ENCODE assay signal across 16 cellular contexts in the genomic region with DNA sequence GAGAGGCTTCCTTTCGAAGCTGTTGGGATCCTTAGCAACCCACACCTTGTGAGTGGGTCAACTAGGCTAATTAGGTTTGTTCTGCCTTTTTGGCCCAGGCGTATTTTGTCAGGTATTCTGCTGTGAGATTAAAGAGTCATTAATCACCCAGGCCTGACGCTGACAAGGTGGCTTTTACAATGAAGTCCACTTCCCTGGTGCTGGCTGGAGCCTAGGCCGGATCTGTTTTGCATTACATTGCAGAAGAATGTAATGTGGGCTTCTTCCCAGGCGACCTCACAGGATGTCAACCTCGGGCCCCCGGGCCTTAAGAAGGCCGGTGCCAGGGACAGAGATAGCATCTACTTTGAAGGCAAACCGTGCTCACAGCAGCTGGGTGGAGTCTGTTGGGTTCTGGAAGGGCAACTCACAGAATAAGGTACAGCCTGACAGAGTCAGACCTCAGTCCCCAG.
DNase-seq lines count a peak whose midpoint lies in the region; ATAC-seq, FAIRE-seq and TF ChIP-seq lines count a peak whose summit lies in the region.
"Had no signal": no experiment of that assay in that cellular context is flagged by ENCODE, and none has a peak within 500 bp of the region (broad histone marks: within the 10 kb centered on the region; RNA-seq: fewer than 3 reads in every experiment).

No MANE protein-coding gene starts in this region.

- H4K5ac ChIP-seq in mesendoderm (ENCODE audit: low read length): no peak overlapping the region

- no peaks in the 10 kb centered on the region for H3K9me1 ChIP-seq in K562 (ENCODE audit: control insufficient read depth, insufficient read depth, low read length)

- no peak for TF ChIP-seq EP300 in K562 (IDR thresholded peaks at IDR 0.05; ENCODE audit: low read length)

- CTCF ChIA-PET in K562 (lab: Yijun Ruan, JAX; ENCODE audit: low intra/inter-chr PET ratio): no interaction called here

- in situ Hi-C loops in K562 (cut with MboI): no loop called here

- DNase-seq in ELF-1 (ENCODE audit: low read depth, low spot score): peak; percentile 98
- peak in 1 of 4 experiments; percentile 34 for DNase-seq in K562 (ENCODE audit: extremely low read depth in 1 of 4, low spot score in 3 of 4)
- peak; percentile 96 for DNase-seq in mesendoderm
- no peak for DNase-seq in AG08396 (ENCODE audit: low spot score)
- DNase-seq in mucosa of gallbladder (ENCODE audit: low spot score): no peak
- no peak for DNase-seq in GM12892 (ENCODE audit: insufficient read length)
- DNase-seq in T-helper 9 cell: no peak
- DNase-seq: activated CD4-positive, alpha-beta memory T cell treated with anti-CD3 and anti-CD28 coated beads, Interleukin-2, amount 10 ng/mL, durations not matched to agents 7 days and 5 days; hippocampal formation; NCI-H2081; occipital lobe; SHP77; stimulated activated naive CD8-positive, alpha-beta T cell treated with anti-CD3 and anti-CD28 coated beads, Interleukin-15, amount 100 ng/mL, for 72 hours had no signal

- H3K27me3 ChIP-seq in Loucy (ENCODE audit: insufficient read depth, low read length, poor library complexity, severe bottlenecking) (no peaks in the 10 kb centered on the region), K562 (ENCODE audit: control insufficient read depth in 2 of 2, insufficient read depth in 2 of 2, low read length in 2 of 2) (no peaks in the 10 kb centered on the region), mesendoderm (ENCODE audit: insufficient read depth, low read length, poor library complexity) (no peaks in the 10 kb centered on the region)

- intact Hi-C loops in K562 (cut with micrococcal nuclease): no loop called here

- no TSS peak for BruUV-seq in K562 (replicated peaks; lab: Mats Ljungman, UMichigan)

- WGBS in K562 (ENCODE audit: insufficient coverage, low coverage, missing lambda C conversion rate): 8% methylated on average over 9 of the region's 9 CpGs
- no CpG with 5 or more reads among the region's 9 CpGs for WGBS in mesendoderm (ENCODE audit: extremely low coverage, insufficient coverage, low lambda C conversion rate)

- ATAC-seq in K562: peak; percentile 74
- ATAC-seq: stimulated activated naive CD8-positive, alpha-beta T cell treated with anti-CD3 and anti-CD28 coated beads, Interleukin-15, amount 100 ng/mL, for 72 hours had no signal

- no peak overlapping the region for H3K23ac ChIP-seq in mesendoderm (ENCODE audit: low read length)

- no peak for TF ChIP-seq CTCF in Loucy (conservative IDR thresholded peaks at IDR 0.05; ENCODE audit: low read length)
- no peak for TF ChIP-seq CTCF in K562 (IDR thresholded peaks at IDR 0.05 in 2 of 3, conservative IDR thresholded peaks at IDR 0.05 in 1 of 3; ENCODE audit: insufficient read depth in 2 of 3, low read depth in 1 of 3, low read length in 3 of 3)

- H2AK5ac ChIP-seq in mesendoderm (ENCODE audit: low read length): no peak overlapping the region

- TF ChIP-seq RAD21 in K562 (CRISPR knock-in tag; conservative IDR thresholded peaks at IDR 0.05 in 1 of 2, IDR thresholded peaks at IDR 0.05 in 1 of 2): no peak

- no peaks in the 10 kb centered on the region for H3K79me1 ChIP-seq in mesendoderm (ENCODE audit: low read length)

- H3K4me3 ChIP-seq in Loucy (ENCODE audit: low read length, poor library complexity, severe bottlenecking) (peak overlapping the region; percentile 29), K562 (no peak overlapping the region), mesendoderm (ENCODE audit: low read length) (no peak overlapping the region)
- H3K4me3 ChIP-seq: smooth muscle cell had no signal

- peak overlapping the region; percentile 65 for H2BK120ac ChIP-seq in mesendoderm (ENCODE audit: low read depth, low read length)

- no peak overlapping the region for H3K27ac ChIP-seq in K562 (ENCODE audit: extremely low read depth, low read depth, low read length)
- H3K27ac ChIP-seq in mesendoderm (ENCODE audit: low read depth, low read length): peak overlapping the region; percentile 53

- H3F3A ChIP-seq in Loucy (ENCODE audit: low read depth): no peaks in the 10 kb centered on the region

- H3K9me3 ChIP-seq in Loucy (ENCODE audit: insufficient read depth, low read depth, low read length): no peaks in the 10 kb centered on the region
- no peaks in the 10 kb centered on the region for H3K9me3 ChIP-seq in K562 (replicated peaks; ENCODE audit: control insufficient read depth, insufficient read depth, low read depth, low read length)

- no peak for FAIRE-seq in K562 (lab: Jason Lieb, UNC)
- no peak for FAIRE-seq in GM12892 (lab: Jason Lieb, UNC)
- FAIRE-seq: H54 had no signal

- H3K4me1 ChIP-seq in Loucy (ENCODE audit: insufficient read depth, low read length, poor library complexity, severe bottlenecking) (peaks cover 38% of the 10 kb centered on the region), K562 (replicated peaks in 1 of 2; ENCODE audit: control insufficient read depth in 2 of 2, insufficient read depth in 2 of 2, low read length in 2 of 2) (peaks cover 8 to 12% of the 10 kb centered on the region in 2 experiments; a peak in 4 of 5 replicates), mesendoderm (ENCODE audit: control insufficient read depth, low read depth, low read length) (peaks cover 15% of the 10 kb centered on the region)

- no peak overlapping the region for H4K8ac ChIP-seq in mesendoderm (ENCODE audit: low read depth, low read length)

- H3K9ac ChIP-seq in Loucy (ENCODE audit: low read depth, low read length, poor library complexity, severe bottlenecking): peak overlapping the region; percentile 44
- peak overlapping the region; percentile 7 to 61; a peak in 1 of 4 replicates for H3K9ac ChIP-seq in K562 (ENCODE audit: insufficient read depth in 1 of 2, low read depth in 2 of 2, low read length in 2 of 2)
- peak overlapping the region; percentile 34 for H3K9ac ChIP-seq in mesendoderm (ENCODE audit: low read length)

- H3K56ac ChIP-seq in mesendoderm (ENCODE audit: low read length): peak overlapping the region; percentile 71

- no peak overlapping the region for H2BK15ac ChIP-seq in mesendoderm (replicated peaks; ENCODE audit: low read depth)

- peak overlapping the region; percentile 83 for H2BK5ac ChIP-seq in mesendoderm (ENCODE audit: low read length)

- H4K20me1 ChIP-seq in Loucy (ENCODE audit: insufficient read depth, low read length, poor library complexity, severe bottlenecking): no peaks in the 10 kb centered on the region
- no peaks in the 10 kb centered on the region for H4K20me1 ChIP-seq in K562 (replicated peaks; ENCODE audit: control insufficient read depth, insufficient read depth, low read length)

- H3K36me3 ChIP-seq in Loucy (ENCODE audit: insufficient read depth, low read length): no peaks in the 10 kb centered on the region
- no peaks in the 10 kb centered on the region for H3K36me3 ChIP-seq in K562 (ENCODE audit: control insufficient read depth, insufficient read depth, low read length)
- no peaks in the 10 kb centered on the region for H3K36me3 ChIP-seq in mesendoderm (ENCODE audit: control insufficient read depth, insufficient read depth, low read length)

- no peaks in the 10 kb centered on the region for H3K9me2 ChIP-seq in Loucy (replicated peaks; ENCODE audit: low read depth, low read length)

- H3K18ac ChIP-seq in mesendoderm (ENCODE audit: low read length): peak overlapping the region; percentile 43

- H2AFZ ChIP-seq in Loucy (ENCODE audit: low read length): no peak overlapping the region
- H2AFZ ChIP-seq in K562 (ENCODE audit: low read depth, low read length): peak overlapping the region; percentile 75

- POLR2A ChIA-PET in K562 (lab: Yijun Ruan, JAX): no interaction called here

- peak overlapping the region; percentile 55 for H3K4me2 ChIP-seq in Loucy (ENCODE audit: low read depth, low read length, poor library complexity, severe bottlenecking)
- H3K4me2 ChIP-seq in K562 (ENCODE audit: insufficient read depth, low read length): peak overlapping the region; percentile 29; the same call in 1 of the 2 replicates
- H3K4me2 ChIP-seq in mesendoderm (ENCODE audit: low read length): no peak overlapping the region
- H3K4me2 ChIP-seq: smooth muscle cell had no signal

- H3K4ac ChIP-seq in mesendoderm (ENCODE audit: low read depth, low read length): peak overlapping the region; percentile 8

- peaks cover under 1% of the 10 kb centered on the region; the same call in 1 of the 2 replicates for H3K79me2 ChIP-seq in Loucy (ENCODE audit: insufficient read depth, low read length)
- H3K79me2 ChIP-seq in K562 (ENCODE audit: control insufficient read depth, insufficient read depth, low read length): no peaks in the 10 kb centered on the region
- H3K79me2 ChIP-seq in mesendoderm (ENCODE audit: control insufficient read depth, insufficient read depth, low read length): no peaks in the 10 kb centered on the region

- TF ChIP-seq POLR2A in K562 (conservative IDR thresholded peaks at IDR 0.05) (no peak), GM12892 (IDR thresholded peaks at IDR 0.05; ENCODE audit: low read depth, low read length) (no peak)

TF ChIP-seq in K562, 482 proteins besides CTCF, POLR2A, EP300 and RAD21 (continues in another document):
- TF ChIP-seq ZEB2 (IDR thresholded peaks at IDR 0.05) (0 out of 2 replicates have a peak, but pooled peaks have one; percentile 15), ARID1B (IDR thresholded peaks at IDR 0.05) (peak; percentile 42; the same call in 1 of the 2 replicates), ZNF77 (CRISPR knock-in tag; IDR thresholded peaks at IDR 0.05) (no peak), ZNF232 (CRISPR knock-in tag; IDR thresholded peaks at IDR 0.05) (no peak), LEF1 (IDR thresholded peaks at IDR 0.05) (0 out of 2 replicates have a peak, but pooled peaks have one; percentile 22), MYNN (IDR thresholded peaks at IDR 0.05) (0 out of 2 replicates have a peak, but pooled peaks have one; percentile 21), MYNN (CRISPR knock-in tag; IDR thresholded peaks at IDR 0.05) (no peak), MEIS2 (IDR thresholded peaks at IDR 0.05; ENCODE audit: partially characterized antibody) (peak; percentile 99)
- TF ChIP-seq, protein P1, sequence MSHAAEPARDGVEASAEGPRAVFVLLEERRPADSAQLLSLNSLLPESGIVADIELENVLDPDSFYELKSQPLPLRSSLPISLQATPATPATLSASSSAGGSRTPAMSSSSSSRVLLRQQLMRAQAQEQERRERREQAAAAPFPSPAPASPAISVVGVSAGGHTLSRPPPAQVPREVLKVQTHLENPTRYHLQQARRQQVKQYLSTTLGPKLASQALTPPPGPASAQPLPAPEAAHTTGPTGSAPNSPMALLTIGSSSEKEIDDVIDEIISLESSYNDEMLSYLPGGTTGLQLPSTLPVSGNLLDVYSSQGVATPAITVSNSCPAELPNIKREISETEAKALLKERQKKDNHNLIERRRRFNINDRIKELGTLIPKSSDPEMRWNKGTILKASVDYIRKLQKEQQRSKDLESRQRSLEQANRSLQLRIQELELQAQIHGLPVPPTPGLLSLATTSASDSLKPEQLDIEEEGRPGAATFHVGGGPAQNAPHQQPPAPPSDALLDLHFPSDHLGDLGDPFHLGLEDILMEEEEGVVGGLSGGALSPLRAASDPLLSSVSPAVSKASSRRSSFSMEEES (CRISPR knock-in tag; IDR thresholded peaks at IDR 0.05): no peak

Comparison
In these comparisons a context has a peak if more than half of its experiments do, and no peak if none do; other contexts are left out.
1. DNase-seq: peak in ELF-1 (single experiment) and mesendoderm (single experiment); none in AG08396 (single experiment), mucosa of gallbladder (single experiment), GM12892 (single experiment) and T-helper 9 cell (single experiment).
2. Peak in every context shown above with its lines, with median percentiles within 50 percentile points of each other: H3K9ac ChIP-seq.